Comparison of ENCODE assay signal across 8 cellular contexts in the genomic region with DNA sequence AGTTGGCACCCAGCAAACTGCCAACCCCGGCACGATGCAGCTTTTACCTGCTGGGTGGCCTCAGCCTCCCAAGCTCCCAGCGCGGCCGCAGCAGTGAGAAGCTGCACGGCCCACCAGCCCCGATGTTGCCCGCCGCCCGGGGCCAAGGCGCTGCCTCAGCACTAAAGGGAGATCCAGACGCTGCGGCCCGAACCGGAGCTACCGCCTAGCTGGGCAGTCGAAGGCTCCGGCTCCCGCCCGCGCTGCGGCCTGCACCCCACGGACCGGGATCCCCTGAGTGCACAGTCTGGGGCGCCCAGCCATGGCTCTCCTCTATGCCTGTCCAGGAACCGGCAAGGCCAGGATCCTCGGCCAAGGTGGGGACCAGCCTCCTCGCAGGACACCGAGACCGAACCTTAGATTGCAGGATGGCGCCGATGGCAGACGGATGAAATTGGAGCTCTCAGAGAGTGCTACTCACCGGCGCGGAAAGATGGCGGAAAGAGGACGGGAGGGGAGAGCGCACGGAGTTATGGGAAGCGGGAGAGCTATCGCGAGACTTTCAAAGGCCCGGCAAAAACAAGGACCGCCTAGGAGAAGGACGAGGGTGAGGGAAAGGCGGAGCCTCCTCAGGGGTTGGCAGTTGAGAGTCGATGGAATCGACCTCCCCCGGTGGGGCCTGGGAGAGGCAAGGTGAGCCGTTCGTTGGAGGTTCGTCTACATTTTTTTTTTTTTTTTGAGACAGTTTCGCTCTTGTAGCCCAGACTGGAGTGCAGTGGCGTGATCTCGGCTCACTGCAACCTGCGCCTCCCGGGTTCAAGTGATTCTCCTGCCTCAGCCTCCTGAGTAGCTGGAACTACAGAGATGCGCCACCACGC. TPM values are rescaled to one million over a fixed set of nuclear protein-coding genes. Genes with fewer than 3 reads are reported as not detected.
A peak's percentile ranks its signal among the peaks of the same experiment; 100 is the strongest.
DNase-seq lines count a peak whose midpoint lies in the region; ATAC-seq and TF ChIP-seq lines count a peak whose summit lies in the region.

A gene (minus strand): TSS at position 485 of the 857 bp plus-strand sequence. CDS start 1,221 bp downstream, outside the sequence.

- TF ChIP-seq CTCF in GM13977 (IDR thresholded peaks at IDR 0.05; ENCODE audit: extremely low read depth, insufficient read depth, missing control alignments) = no peak
- TF ChIP-seq CTCF in progenitor cell of endocrine pancreas (IDR thresholded peaks at IDR 0.05; ENCODE audit: unreplicated experiment) = no peak

- peak within 1 kb of the TSS; percentile 91 for H3K27ac Mint-ChIP-seq in T-helper 1 cell treated with Interleukin-12 subunit alpha and Interleukin-12 subunit beta and Interleukin-4 antibody, amounts not matched to agents 30 μg/mL and 1 μg/mL, for 36 hours
- H3K27ac Mint-ChIP-seq in progenitor cell of endocrine pancreas = peak within 1 kb of the TSS; percentile 99

- H3K4me1 Mint-ChIP-seq in T-helper 1 cell treated with Interleukin-12 subunit alpha and Interleukin-12 subunit beta and Interleukin-4 antibody, amounts not matched to agents 30 μg/mL and 1 μg/mL, for 36 hours (ENCODE audit: low read depth) = peaks cover 48% of the 10 kb centered on the region
- H3K4me1 Mint-ChIP-seq in progenitor cell of endocrine pancreas (ENCODE audit: low read depth) = peaks cover 36% of the 10 kb centered on the region

- H3K27me3 Mint-ChIP-seq in T-helper 1 cell treated with Interleukin-12 subunit alpha and Interleukin-12 subunit beta and Interleukin-4 antibody, amounts not matched to agents 30 μg/mL and 1 μg/mL, for 36 hours (ENCODE audit: low read depth) = no peaks in the 10 kb centered on the region
- H3K27me3 Mint-ChIP-seq in progenitor cell of endocrine pancreas = no peaks in the 10 kb centered on the region

- peaks cover 74% of the 10 kb centered on the region for H3K36me3 Mint-ChIP-seq in T-helper 1 cell treated with Interleukin-12 subunit alpha and Interleukin-12 subunit beta and Interleukin-4 antibody, amounts not matched to agents 30 μg/mL and 1 μg/mL, for 36 hours (ENCODE audit: low read depth)
- H3K36me3 Mint-ChIP-seq in progenitor cell of endocrine pancreas (ENCODE audit: insufficient read depth) = peaks cover 47% of the 10 kb centered on the region

- ATAC-seq in HG02884 (IDR thresholded peaks at IDR 0.05; ENCODE audit: unreplicated experiment) (peak; percentile 79), left cardiac atrium (peak; percentile 99)

- no peaks in the 10 kb centered on the region for H3K9me3 Mint-ChIP-seq in T-helper 1 cell treated with Interleukin-12 subunit alpha and Interleukin-12 subunit beta and Interleukin-4 antibody, amounts not matched to agents 30 μg/mL and 1 μg/mL, for 36 hours
- no peaks in the 10 kb centered on the region for H3K9me3 Mint-ChIP-seq in progenitor cell of endocrine pancreas (ENCODE audit: low read depth)

- intact Hi-C loops in left cardiac atrium (cut with DNase I) = no loop called here

- in situ Hi-C loops in GM13977 (cut with MboI; ENCODE audit: low pct_unique_long_range_greater_than_20kb, low sequenced_read_pairs, unreplicated experiment) = loop anchor here (25.0 kb wide), 1 partner anchor 1503 kb away; no protein-coding TSS in a partner anchor

- H3K4me3 Mint-ChIP-seq in T-helper 1 cell treated with Interleukin-12 subunit alpha and Interleukin-12 subunit beta and Interleukin-4 antibody, amounts not matched to agents 30 μg/mL and 1 μg/mL, for 36 hours = peak within 1 kb of the TSS; percentile 94
- peak within 1 kb of the TSS; percentile 97 for H3K4me3 Mint-ChIP-seq in progenitor cell of endocrine pancreas (ENCODE audit: low read depth)

- DNase-seq in GM13977 (ENCODE audit: low spot score) (peak; percentile 96), NCI-H1694 (lab: John Stamatoyannopoulos, UW) (peak; percentile 89), amniotic stem cell (lab: John Stamatoyannopoulos, UW) (peak; percentile 91), left cardiac atrium (peak; percentile 95), progenitor cell of endocrine pancreas (ENCODE audit: low spot score, unreplicated experiment) (peak; percentile 88), ureter (ENCODE audit: low spot score) (peak; percentile 97)

RNA-seq across cellular contexts. Expression of the gene that starts here (rescaled TPM):
- 100 to 1,000 TPM; 749 to 791 TPM for total RNA-seq in left cardiac atrium
- total RNA-seq in progenitor cell of endocrine pancreas = 1,546 and 1,550 TPM in 2 replicates
- 1,598 TPM for total RNA-seq in ureter

Comparison
In these comparisons a context has a peak if more than half of its experiments do, and no peak if none do; other contexts are left out.
1. Peak in every context shown above with its lines: DNase-seq and ATAC-seq.